Comparison of ENCODE assay signal across 18 cellular contexts in the genomic region with DNA sequence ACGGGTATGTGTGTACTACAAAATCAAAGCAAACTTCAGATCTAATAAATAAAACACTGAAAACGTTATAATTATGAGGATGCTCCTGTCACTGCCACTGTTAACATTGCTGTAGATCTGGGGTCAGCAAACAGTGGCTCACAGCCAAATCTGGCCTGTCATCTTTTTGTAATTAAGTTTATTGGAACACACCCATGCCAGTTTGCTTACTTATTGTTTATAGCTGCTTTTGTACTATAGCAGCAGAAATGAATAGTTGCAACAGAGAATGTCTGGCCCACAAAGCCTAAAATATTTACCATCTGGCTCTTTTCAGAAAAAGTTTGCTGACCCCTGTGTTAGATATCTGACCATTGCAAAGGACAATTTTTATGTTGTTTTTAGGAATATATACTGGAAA.
"Had no signal": no experiment of that assay in that cellular context is flagged by ENCODE, and none has a peak within 500 bp of the region (broad histone marks: within the 10 kb centered on the region; RNA-seq: fewer than 3 reads in every experiment).

No MANE protein-coding gene starts in this region.

- DNase-seq: activated CD4-positive, alpha-beta T cell treated with anti-CD3 and anti-CD28 coated beads for 48 hours; activated CD8-positive, alpha-beta T cell treated with anti-CD3 and anti-CD28 coated beads for 36 hours; activated gamma-delta T cell; activated T-cell treated with anti-CD3 and anti-CD28 coated beads, Interleukin-2, amount 50 U/mL, for 48 hours; cortex of kidney; effector CD4-positive, alpha-beta T cell; esophagus squamous epithelium; midbrain; naive B cell; pancreas; sigmoid colon; stimulated activated CD4-positive, alpha-beta T cell treated with anti-CD3 and anti-CD28 coated beads, Interleukin-1b, Interleukin-23, amount 100 ng/mL, for 48 hours; stimulated activated naive CD8-positive, alpha-beta T cell treated with anti-CD3 and anti-CD28 coated beads, Interleukin-15, amount 100 ng/mL, for 72 hours had no signal

- H3K4me1 Mint-ChIP-seq: stimulated activated naive CD8-positive, alpha-beta T cell treated with anti-CD3 and anti-CD28 coated beads, Interleukin-15, amount 100 ng/mL, for 72 hours had no signal

- H3K27me3 ChIP-seq: esophagus squamous epithelium, gastroesophageal sphincter, pancreas, sigmoid colon had no signal

- H3K27me3 Mint-ChIP-seq: activated CD8-positive, alpha-beta T cell treated with anti-CD3 and anti-CD28 coated beads for 36 hours; activated naive CD8-positive, alpha-beta T cell; naive B cell; stimulated activated naive CD8-positive, alpha-beta T cell treated with anti-CD3 and anti-CD28 coated beads, Interleukin-15, amount 100 ng/mL, for 72 hours; type B pancreatic cell had no signal

- H3K9me3 Mint-ChIP-seq: activated CD8-positive, alpha-beta T cell treated with anti-CD3 and anti-CD28 coated beads for 36 hours; stimulated activated naive CD8-positive, alpha-beta T cell treated with anti-CD3 and anti-CD28 coated beads, Interleukin-15, amount 100 ng/mL, for 72 hours; T-helper 1 cell treated with Interleukin-12 subunit alpha and Interleukin-12 subunit beta and Interleukin-4 antibody, amounts not matched to agents 30 μg/mL and 1 μg/mL, for 36 hours had no signal

- H3K4me1 ChIP-seq: esophagus squamous epithelium had no signal

- H3K4me3 ChIP-seq: esophagus squamous epithelium, gastroesophageal sphincter, pancreas, sigmoid colon had no signal

- H3K9me3 ChIP-seq: pancreas, sigmoid colon had no signal

- ATAC-seq: activated CD8-positive, alpha-beta T cell treated with anti-CD3 and anti-CD28 coated beads for 36 hours; gastroesophageal sphincter; left lobe of liver; pancreas; stimulated activated naive CD8-positive, alpha-beta T cell treated with anti-CD3 and anti-CD28 coated beads, Interleukin-15, amount 100 ng/mL, for 72 hours had no signal

- H3K27ac ChIP-seq: esophagus squamous epithelium, gastroesophageal sphincter, pancreas, sigmoid colon had no signal

- H3K4me3 Mint-ChIP-seq: activated CD8-positive, alpha-beta T cell treated with anti-CD3 and anti-CD28 coated beads for 36 hours; activated naive CD8-positive, alpha-beta T cell; naive B cell; stimulated activated naive CD8-positive, alpha-beta T cell treated with anti-CD3 and anti-CD28 coated beads, Interleukin-15, amount 100 ng/mL, for 72 hours; T-helper 1 cell treated with Interleukin-12 subunit alpha and Interleukin-12 subunit beta and Interleukin-4 antibody, amounts not matched to agents 30 μg/mL and 1 μg/mL, for 36 hours; type B pancreatic cell had no signal

- H3K27ac Mint-ChIP-seq: activated CD8-positive, alpha-beta T cell treated with anti-CD3 and anti-CD28 coated beads for 36 hours; activated naive CD8-positive, alpha-beta T cell; naive B cell; T-helper 1 cell treated with Interleukin-12 subunit alpha and Interleukin-12 subunit beta and Interleukin-4 antibody, amounts not matched to agents 30 μg/mL and 1 μg/mL, for 36 hours; type B pancreatic cell had no signal
